13 cellular contexts compared by ENCODE assay signal in the genomic region with DNA sequence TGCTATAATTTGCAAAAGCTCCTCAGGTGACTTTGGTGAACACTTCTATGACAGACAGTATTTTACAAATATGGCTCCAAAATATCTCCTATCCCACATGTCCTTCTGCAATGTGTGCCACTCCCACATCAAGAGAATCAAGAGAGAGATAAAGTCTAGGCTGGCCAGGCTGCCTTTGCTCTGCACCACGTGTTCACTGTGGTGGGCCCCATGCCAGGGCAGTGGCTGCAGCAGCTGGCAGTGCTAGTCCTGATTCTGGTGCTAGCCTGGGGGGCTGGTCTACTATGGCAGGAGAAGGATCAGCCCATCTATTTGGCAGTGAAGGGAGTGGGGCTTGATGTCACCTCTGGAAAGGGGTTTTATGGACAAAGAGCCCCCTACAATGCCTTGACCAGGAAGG.
"Had no signal": no experiment of that assay in that cellular context is flagged by ENCODE, and none has a peak within 500 bp of the region (broad histone marks: within the 10 kb centered on the region; RNA-seq: fewer than 3 reads in every experiment).

No MANE protein-coding gene starts in this region.

- H3K4me1 ChIP-seq: ascending aorta, esophagus squamous epithelium, foreskin keratinocyte, heart left ventricle, transverse colon had no signal

- H3K36me3 ChIP-seq: ascending aorta, esophagus squamous epithelium, heart left ventricle, transverse colon had no signal

- H3K4me3 ChIP-seq: ascending aorta, esophagus squamous epithelium, heart left ventricle, mucosa of descending colon, transverse colon had no signal

- H3K27ac ChIP-seq: ascending aorta, esophagus squamous epithelium, foreskin keratinocyte, heart left ventricle, transverse colon had no signal

- DNase-seq: activated CD4-positive, alpha-beta T cell treated with anti-CD3 and anti-CD28 coated beads for 48 hours; activated CD8-positive, alpha-beta T cell treated with anti-CD3 and anti-CD28 coated beads, Interleukin-2, amount 10 ng/mL, durations not matched to agents 7 days and 5 days; activated naive CD4-positive, alpha-beta T cell treated with Interleukin-2 at 50 U/mL for 16 hours; activated naive CD8-positive, alpha-beta T cell treated with anti-CD3 and anti-CD28 coated beads, Interleukin-2, amount 50 U/mL, for 24 hours; esophagus squamous epithelium; foreskin keratinocyte; mucosa of descending colon; occipital lobe; stimulated activated CD4-positive, alpha-beta T cell treated with anti-CD3 and anti-CD28 coated beads, Interleukin-15, amount 100 ng/mL, for 24 hours; stimulated activated CD4-positive, alpha-beta T cell treated with anti-CD3 and anti-CD28 coated beads, Interleukin-4, amount 100 ng/mL, for 4 hours; transverse colon had no signal

- H3K27me3 ChIP-seq: ascending aorta, esophagus squamous epithelium, foreskin keratinocyte, heart left ventricle, transverse colon had no signal

- H3K9me3 ChIP-seq: ascending aorta, mucosa of descending colon, transverse colon had no signal

- ATAC-seq: activated CD8-positive, alpha-beta T cell treated with anti-CD3 and anti-CD28 coated beads, Interleukin-2, amount 10 ng/mL, durations not matched to agents 7 days and 5 days; activated naive CD8-positive, alpha-beta T cell treated with anti-CD3 and anti-CD28 coated beads, Interleukin-2, amount 50 U/mL, for 24 hours; foreskin keratinocyte; heart left ventricle; mucosa of descending colon had no signal
